ENCODE assay signal across 7 cellular contexts in genomic region chr10:17086865-17087264, GRCh38.
"Had no signal": no experiment of that assay in that cellular context is flagged by ENCODE, and none has a peak within 500 bp of the region (broad histone marks: within the 10 kb centered on the region; RNA-seq: fewer than 3 reads in every experiment).

No MANE protein-coding gene starts in this region.

- ATAC-seq: GM12878 had no signal

- H3K4me3 ChIP-seq: GM12878 had no signal

- FAIRE-seq: G401.6, GM12878, GM12891, GM12892, GM18507 had no signal

- DNase-seq: GDM1, GF-D8 had no signal
